1 cellular context compared by ENCODE assay signal in genomic region chr19:51901860-51902259, GRCh38.
TF ChIP-seq lines count a peak whose summit lies in the region.

No MANE protein-coding gene starts in this region.

TF ChIP-seq in WTC11, 78 proteins besides CTCF, POLR2A, EP300 and RAD21 (continued from another document):
- TF ChIP-seq, protein P1, sequence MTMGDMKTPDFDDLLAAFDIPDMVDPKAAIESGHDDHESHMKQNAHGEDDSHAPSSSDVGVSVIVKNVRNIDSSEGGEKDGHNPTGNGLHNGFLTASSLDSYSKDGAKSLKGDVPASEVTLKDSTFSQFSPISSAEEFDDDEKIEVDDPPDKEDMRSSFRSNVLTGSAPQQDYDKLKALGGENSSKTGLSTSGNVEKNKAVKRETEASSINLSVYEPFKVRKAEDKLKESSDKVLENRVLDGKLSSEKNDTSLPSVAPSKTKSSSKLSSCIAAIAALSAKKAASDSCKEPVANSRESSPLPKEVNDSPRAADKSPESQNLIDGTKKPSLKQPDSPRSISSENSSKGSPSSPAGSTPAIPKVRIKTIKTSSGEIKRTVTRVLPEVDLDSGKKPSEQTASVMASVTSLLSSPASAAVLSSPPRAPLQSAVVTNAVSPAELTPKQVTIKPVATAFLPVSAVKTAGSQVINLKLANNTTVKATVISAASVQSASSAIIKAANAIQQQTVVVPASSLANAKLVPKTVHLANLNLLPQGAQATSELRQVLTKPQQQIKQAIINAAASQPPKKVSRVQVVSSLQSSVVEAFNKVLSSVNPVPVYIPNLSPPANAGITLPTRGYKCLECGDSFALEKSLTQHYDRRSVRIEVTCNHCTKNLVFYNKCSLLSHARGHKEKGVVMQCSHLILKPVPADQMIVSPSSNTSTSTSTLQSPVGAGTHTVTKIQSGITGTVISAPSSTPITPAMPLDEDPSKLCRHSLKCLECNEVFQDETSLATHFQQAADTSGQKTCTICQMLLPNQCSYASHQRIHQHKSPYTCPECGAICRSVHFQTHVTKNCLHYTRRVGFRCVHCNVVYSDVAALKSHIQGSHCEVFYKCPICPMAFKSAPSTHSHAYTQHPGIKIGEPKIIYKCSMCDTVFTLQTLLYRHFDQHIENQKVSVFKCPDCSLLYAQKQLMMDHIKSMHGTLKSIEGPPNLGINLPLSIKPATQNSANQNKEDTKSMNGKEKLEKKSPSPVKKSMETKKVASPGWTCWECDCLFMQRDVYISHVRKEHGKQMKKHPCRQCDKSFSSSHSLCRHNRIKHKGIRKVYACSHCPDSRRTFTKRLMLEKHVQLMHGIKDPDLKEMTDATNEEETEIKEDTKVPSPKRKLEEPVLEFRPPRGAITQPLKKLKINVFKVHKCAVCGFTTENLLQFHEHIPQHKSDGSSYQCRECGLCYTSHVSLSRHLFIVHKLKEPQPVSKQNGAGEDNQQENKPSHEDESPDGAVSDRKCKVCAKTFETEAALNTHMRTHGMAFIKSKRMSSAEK (CRISPR knock-in tag; IDR thresholded peaks at IDR 0.05; ENCODE audit: borderline replicate concordance), result no peak
- TF ChIP-seq ZNF121 (CRISPR knock-in tag; IDR thresholded peaks at IDR 0.05), result no peak
- TF ChIP-seq SMAD4 (CRISPR knock-in tag; IDR thresholded peaks at IDR 0.05), result no peak
